In genomic region chrX:6228720-6229119, GRCh38 we compare ENCODE assay signal across 11 cellular contexts. TPM values are rescaled to one million over a fixed set of nuclear protein-coding genes. Genes with fewer than 3 reads are reported as not detected.
DNase-seq lines count a peak whose midpoint lies in the region; ATAC-seq and TF ChIP-seq lines count a peak whose summit lies in the region.
"Had no signal": no experiment of that assay in that cellular context is flagged by ENCODE, and none has a peak within 500 bp of the region (broad histone marks: within the 10 kb centered on the region; RNA-seq: fewer than 3 reads in every experiment).

Gene NLGN4X, minus strand, starts transcription at chrX:6228867. Its CDS starts 77,401 bp downstream, at chrX:6151466.

- H3K4me3 ChIP-seq in astrocyte of the spinal cord (ENCODE audit: low read depth, low read length) (peak within 1 kb of the TSS; percentile 50), smooth muscle cell (peak within 1 kb of the TSS; percentile 64)

- TF ChIP-seq CTCF in astrocyte of the spinal cord (IDR thresholded peaks at IDR 0.05; ENCODE audit: low read depth, low read length) (no peak), smooth muscle cell (IDR thresholded peaks at IDR 0.05; ENCODE audit: borderline replicate concordance, insufficient read depth, poor library complexity, severe bottlenecking) (no peak)

- H3F3A ChIP-seq in smooth muscle cell (ENCODE audit: low read depth): no peaks in the 10 kb centered on the region

- H3K27ac ChIP-seq in smooth muscle cell (ENCODE audit: low read depth): no peak within 1 kb of the TSS

- 45% methylated on average over 12 of the region's 12 CpGs for WGBS in smooth muscle cell (ENCODE audit: low lambda C conversion rate)

- H3K27ac Mint-ChIP-seq in IgD-negative memory B cell: peak within 1 kb of the TSS in 1 of 3 donors; percentile 2

- no peak within 1 kb of the TSS for H2AFZ ChIP-seq in smooth muscle cell (ENCODE audit: low read depth)

- peaks cover 9% of the 10 kb centered on the region for H3K27me3 ChIP-seq in smooth muscle cell (ENCODE audit: low read depth)

- H4K20me1 ChIP-seq in smooth muscle cell (ENCODE audit: low read depth): no peaks in the 10 kb centered on the region

- H3K36me3 Mint-ChIP-seq in IgD-negative memory B cell: no peaks in the 10 kb centered on the region

- H3K9me3 Mint-ChIP-seq in IgD-negative memory B cell: peaks cover 0 to 2% (median 0%) of the 10 kb centered on the region in 3 donors

- no peak for ATAC-seq in left colon
- ATAC-seq in GM18873 (IDR thresholded peaks at IDR 0.05; ENCODE audit: low FRiP score, unreplicated experiment): no peak

- in situ Hi-C loops in astrocyte of the spinal cord (cut with HindIII; ENCODE audit: low sequenced_read_pairs): no loop called here

- H3K4me1 Mint-ChIP-seq in IgD-negative memory B cell: peaks cover 5 to 12% (median 9%) of the 10 kb centered on the region in 3 donors

- intact Hi-C loops in left colon (cut with DNase I, micrococcal nuclease): no loop called here

- H3K9me3 ChIP-seq in smooth muscle cell (replicated peaks; ENCODE audit: low read depth): no peaks in the 10 kb centered on the region

- H3K4me1 ChIP-seq in smooth muscle cell (ENCODE audit: low read depth): peaks cover 6% of the 10 kb centered on the region

- peak within 1 kb of the TSS; percentile 83 for H3K4me2 ChIP-seq in smooth muscle cell

- H3K9ac ChIP-seq in smooth muscle cell (ENCODE audit: low read depth): no peak within 1 kb of the TSS

- H3K27me3 Mint-ChIP-seq in IgD-negative memory B cell: peaks cover 34% of the 10 kb centered on the region

- H3K4me3 Mint-ChIP-seq in IgD-negative memory B cell: peak within 1 kb of the TSS; percentile 39 to 56 (median 52)

- peak; percentile 6 for DNase-seq in astrocyte of the spinal cord (ENCODE audit: low read depth, low spot score)
- peak; percentile 48 for DNase-seq in iPS-NIHi11 (ENCODE audit: low spot score)
- DNase-seq in smooth muscle cell (lab: John Stamatoyannopoulos, UW; ENCODE audit: unreplicated experiment): no peak
- no peak for DNase-seq in left colon
- no peak for DNase-seq in HK-2 (ENCODE audit: unreplicated experiment)
- DNase-seq in activated CD4-positive, alpha-beta T cell treated with anti-CD3 and anti-CD28 coated beads, Interleukin-2, amount 50 U/mL, for 4 hours: no peak
- DNase-seq: activated naive CD4-positive, alpha-beta T cell treated with Interleukin-2 at 50 U/mL for 16 hours; Calu3; NCI-H510A had no signal

- H3K79me2 ChIP-seq in smooth muscle cell (ENCODE audit: low read depth): no peaks in the 10 kb centered on the region

- H3K36me3 ChIP-seq in smooth muscle cell (ENCODE audit: low read depth): no peaks in the 10 kb centered on the region

RNA-seq across cellular contexts. Expression of gene NLGN4X, which starts in this region (rescaled TPM):
- polyA plus RNA-seq in IgD-negative memory B cell (not detected), smooth muscle cell (1.6 and 2.9 TPM in 2 replicates)
- total RNA-seq in smooth muscle cell (4.7 TPM in 2 replicates), left colon (1 to 10 TPM; 1.7 to 1.8 TPM)
- total RNA-seq: Calu3 had no signal

Comparison
In these comparisons a context has a peak if more than half of its experiments do, and no peak if none do; other contexts are left out.
1. DNase-seq: peak in astrocyte of the spinal cord (single experiment) and iPS-NIHi11 (single experiment); none in smooth muscle cell (single experiment), left colon (0 of 2), HK-2 (single experiment) and activated CD4-positive, alpha-beta T cell treated with anti-CD3 and anti-CD28 coated beads, Interleukin-2, amount 50 U/mL, for 4 hours (0 of 2).